1 cellular context compared by ENCODE assay signal in genomic region chr13:110683203-110683883, GRCh38.
TF ChIP-seq lines count a peak whose summit lies in the region.

No MANE protein-coding gene starts in this region.

TF ChIP-seq in HepG2, 621 proteins besides CTCF, POLR2A, EP300 and RAD21 (continued from another document):
- TF ChIP-seq ELK4 (CRISPR knock-in tag; IDR thresholded peaks at IDR 0.05; ENCODE audit: borderline replicate concordance) = no peak
- TF ChIP-seq GATAD1 (CRISPR knock-in tag; IDR thresholded peaks at IDR 0.05) = no peak
TF ChIP-seq in HepG2: peak in this region for 29.
